21 cellular contexts compared by ENCODE assay signal in genomic region chr6:127891731-127892326, GRCh38. TPM values are rescaled to one million over a fixed set of nuclear protein-coding genes. Genes with fewer than 3 reads are reported as not detected.
DNase-seq lines count a peak whose midpoint lies in the region; ATAC-seq lines count a peak whose summit lies in the region.
"Had no signal": no experiment of that assay in that cellular context is flagged by ENCODE, and none has a peak within 500 bp of the region (broad histone marks: within the 10 kb centered on the region; RNA-seq: fewer than 3 reads in every experiment).

No MANE protein-coding gene starts in this region.

- DNase-seq in activated naive CD4-positive, alpha-beta T cell treated with anti-CD3 and anti-CD28 coated beads, Interleukin-2, amount 10 ng/mL, durations not matched to agents 7 days and 5 days, result no peak
- no peak for DNase-seq in activated naive CD4-positive, alpha-beta T cell treated with anti-CD3 and anti-CD28 coated beads, Interleukin-2, amount 50 U/mL, for 16 hours
- DNase-seq in T-cell (no peak), cerebellar cortex (ENCODE audit: low spot score) (no peak), inferior parietal cortex (ENCODE audit: extremely low spot score) (no peak)
- no peak for DNase-seq in activated naive CD8-positive, alpha-beta T cell treated with anti-CD3 and anti-CD28 coated beads, Interleukin-2, amount 50 U/mL, for 24 hours
- DNase-seq: ACHN; activated CD4-positive, alpha-beta T cell treated with anti-CD3 and anti-CD28 coated beads, Interleukin-2, amount 50 U/mL, for 4 hours; caudate nucleus; dorsolateral prefrontal cortex; head of caudate nucleus; left cardiac atrium; NCI-H1436 treated with DMSO at 0.1 percent for 48 hours; NCI-H2171; NCI-H524 had no signal

- peak overlapping the region; percentile 46 for H3K27ac Mint-ChIP-seq in activated naive CD4-positive, alpha-beta T cell treated with anti-CD3 and anti-CD28 coated beads, Interleukin-2, amount 10 ng/mL, durations not matched to agents 7 days and 5 days
- H3K27ac Mint-ChIP-seq in T-cell, result peak overlapping the region; percentile 75 to 91
- peak overlapping the region; percentile 90 for H3K27ac Mint-ChIP-seq in activated naive CD8-positive, alpha-beta T cell treated with anti-CD3 and anti-CD28 coated beads, Interleukin-2, amount 50 U/mL, for 24 hours
- H3K27ac Mint-ChIP-seq in stimulated activated naive CD8-positive, alpha-beta T cell treated with anti-CD3 and anti-CD28 coated beads, Interleukin-15, Interleukin-2, amounts not matched to agents 100 ng/mL and 50 ng/mL, for 24 hours, result peak overlapping the region; percentile 88
- H3K27ac Mint-ChIP-seq: memory B cell had no signal

- POLR2A ChIA-PET in T-cell (lab: Charles Lee), result interaction anchor here in 1 of 2 donors (0.9 kb wide), 1 partner anchor 11 kb away, joined by 8 read pairs; no protein-coding TSS in a partner anchor

- peaks cover 54% of the 10 kb centered on the region for H3K36me3 Mint-ChIP-seq in activated naive CD4-positive, alpha-beta T cell treated with anti-CD3 and anti-CD28 coated beads, Interleukin-2, amount 10 ng/mL, durations not matched to agents 7 days and 5 days
- H3K36me3 Mint-ChIP-seq in T-cell, result peaks cover 42% of the 10 kb centered on the region
- peaks cover 16% of the 10 kb centered on the region for H3K36me3 Mint-ChIP-seq in activated naive CD8-positive, alpha-beta T cell treated with anti-CD3 and anti-CD28 coated beads, Interleukin-2, amount 50 U/mL, for 24 hours (ENCODE audit: low read depth)
- peaks cover 27% of the 10 kb centered on the region for H3K36me3 Mint-ChIP-seq in stimulated activated naive CD8-positive, alpha-beta T cell treated with anti-CD3 and anti-CD28 coated beads, Interleukin-15, Interleukin-2, amounts not matched to agents 100 ng/mL and 50 ng/mL, for 24 hours (ENCODE audit: low read depth)
- H3K36me3 Mint-ChIP-seq: memory B cell had no signal

- ATAC-seq in T-cell (replicated peaks in 1 of 4) (no peak), GM19463 (IDR thresholded peaks at IDR 0.05; ENCODE audit: unreplicated experiment) (no peak)
- ATAC-seq in activated naive CD8-positive, alpha-beta T cell treated with anti-CD3 and anti-CD28 coated beads, Interleukin-2, amount 50 U/mL, for 24 hours, result no peak
- ATAC-seq: left cardiac atrium, sciatic nerve had no signal

- no peak overlapping the region for H3K4me3 Mint-ChIP-seq in activated naive CD4-positive, alpha-beta T cell treated with anti-CD3 and anti-CD28 coated beads, Interleukin-2, amount 10 ng/mL, durations not matched to agents 7 days and 5 days
- peak overlapping the region; percentile 1 to 53 (median 29) for H3K4me3 Mint-ChIP-seq in T-cell
- peak overlapping the region; percentile 70 for H3K4me3 Mint-ChIP-seq in activated naive CD8-positive, alpha-beta T cell treated with anti-CD3 and anti-CD28 coated beads, Interleukin-2, amount 50 U/mL, for 24 hours
- H3K4me3 Mint-ChIP-seq in stimulated activated naive CD8-positive, alpha-beta T cell treated with anti-CD3 and anti-CD28 coated beads, Interleukin-15, Interleukin-2, amounts not matched to agents 100 ng/mL and 50 ng/mL, for 24 hours, result peak overlapping the region; percentile 89
- H3K4me3 Mint-ChIP-seq: memory B cell had no signal

- CTCF ChIA-PET in activated naive CD4-positive, alpha-beta T cell treated with anti-CD3 and anti-CD28 coated beads, Interleukin-2, amount 10 ng/mL, durations not matched to agents 7 days and 5 days (lab: Charles Lee), result no interaction called here
- CTCF ChIA-PET in T-cell (lab: Charles Lee), result interaction anchor here (0.9 to 1.3 kb wide), 3 partner anchors 10 to 12 kb away, joined by 3 to 4 read pairs (median 3); no protein-coding TSS in a partner anchor

- H3K4me1 Mint-ChIP-seq in activated naive CD4-positive, alpha-beta T cell treated with anti-CD3 and anti-CD28 coated beads, Interleukin-2, amount 10 ng/mL, durations not matched to agents 7 days and 5 days, result peaks cover 57% of the 10 kb centered on the region
- peaks cover 56 to 65% (median 63%) of the 10 kb centered on the region in 3 donors for H3K4me1 Mint-ChIP-seq in T-cell
- H3K4me1 Mint-ChIP-seq in activated naive CD8-positive, alpha-beta T cell treated with anti-CD3 and anti-CD28 coated beads, Interleukin-2, amount 50 U/mL, for 24 hours, result peaks cover 56% of the 10 kb centered on the region
- peaks cover 52% of the 10 kb centered on the region for H3K4me1 Mint-ChIP-seq in stimulated activated naive CD8-positive, alpha-beta T cell treated with anti-CD3 and anti-CD28 coated beads, Interleukin-15, Interleukin-2, amounts not matched to agents 100 ng/mL and 50 ng/mL, for 24 hours (ENCODE audit: low read depth)
- H3K4me1 Mint-ChIP-seq: memory B cell had no signal

- H3K9me3 Mint-ChIP-seq in activated naive CD4-positive, alpha-beta T cell treated with anti-CD3 and anti-CD28 coated beads, Interleukin-2, amount 10 ng/mL, durations not matched to agents 7 days and 5 days, result peaks cover 5% of the 10 kb centered on the region
- no peaks in the 10 kb centered on the region for H3K9me3 Mint-ChIP-seq in T-cell
- peaks cover 6% of the 10 kb centered on the region for H3K9me3 Mint-ChIP-seq in activated naive CD8-positive, alpha-beta T cell treated with anti-CD3 and anti-CD28 coated beads, Interleukin-2, amount 50 U/mL, for 24 hours
- H3K9me3 Mint-ChIP-seq in stimulated activated naive CD8-positive, alpha-beta T cell treated with anti-CD3 and anti-CD28 coated beads, Interleukin-15, Interleukin-2, amounts not matched to agents 100 ng/mL and 50 ng/mL, for 24 hours, result no peaks in the 10 kb centered on the region

- H3K27me3 Mint-ChIP-seq in activated naive CD4-positive, alpha-beta T cell treated with anti-CD3 and anti-CD28 coated beads, Interleukin-2, amount 10 ng/mL, durations not matched to agents 7 days and 5 days, result no peaks in the 10 kb centered on the region
- H3K27me3 Mint-ChIP-seq in T-cell, result no peaks in the 10 kb centered on the region
- H3K27me3 Mint-ChIP-seq in activated naive CD8-positive, alpha-beta T cell treated with anti-CD3 and anti-CD28 coated beads, Interleukin-2, amount 50 U/mL, for 24 hours, result no peaks in the 10 kb centered on the region
- no peaks in the 10 kb centered on the region for H3K27me3 Mint-ChIP-seq in stimulated activated naive CD8-positive, alpha-beta T cell treated with anti-CD3 and anti-CD28 coated beads, Interleukin-15, Interleukin-2, amounts not matched to agents 100 ng/mL and 50 ng/mL, for 24 hours
- H3K27me3 Mint-ChIP-seq: memory B cell had no signal

RNA-seq across cellular contexts. Expression of gene THEMIS, which starts 9.0 kb away (rescaled TPM):
- 10 to 100 TPM; 55.5 to 93.3 (median 69.4) TPM for total RNA-seq in T-cell
- total RNA-seq: ascending aorta, SJSA1 had no signal
